ENCODE assay signal across 9 cellular contexts in genomic region chr11:2268911-2269600, GRCh38. TPM values are rescaled to one million over a fixed set of nuclear protein-coding genes. Genes with fewer than 3 reads are reported as not detected.
A peak's percentile ranks its signal among the peaks of the same experiment; 100 is the strongest.
DNase-seq lines count a peak whose midpoint lies in the region; ATAC-seq and TF ChIP-seq lines count a peak whose summit lies in the region.
"Had no signal": no experiment of that assay in that cellular context is flagged by ENCODE, and none has a peak within 500 bp of the region (broad histone marks: within the 10 kb centered on the region; RNA-seq: fewer than 3 reads in every experiment).

No MANE protein-coding gene starts in this region.

- H3F3A ChIP-seq in smooth muscle cell (ENCODE audit: low read depth) = no peaks in the 10 kb centered on the region

- BruUV-seq in OCI-LY7 (replicated peaks; lab: Mats Ljungman, UMichigan) = no TSS peak

- H3K79me2 ChIP-seq in OCI-LY7 (ENCODE audit: insufficient read depth, low read depth, low read length) (no peaks in the 10 kb centered on the region), smooth muscle cell (ENCODE audit: low read depth) (no peaks in the 10 kb centered on the region)

- H2AFZ ChIP-seq in OCI-LY7 (ENCODE audit: low read length) (no peak overlapping the region), smooth muscle cell (ENCODE audit: low read depth) (peak overlapping the region; percentile 75)

- ATAC-seq in GM19023 (IDR thresholded peaks at IDR 0.05; ENCODE audit: unreplicated experiment) (no peak), HG03108 (IDR thresholded peaks at IDR 0.05; ENCODE audit: unreplicated experiment) (no peak)

- H3K9ac ChIP-seq in smooth muscle cell (ENCODE audit: low read depth) = no peak overlapping the region

- no CpG with 5 or more reads among the region's 84 CpGs for WGBS in iPS DF 6.9 (ENCODE audit: insufficient coverage, insufficient read length)
- WGBS in smooth muscle cell (ENCODE audit: low lambda C conversion rate) = under 1% methylated on average over 39 of the region's 84 CpGs

- TF ChIP-seq CTCF in GM06990 (IDR thresholded peaks at IDR 0.05; ENCODE audit: insufficient read depth, low read length, poor library complexity, severe bottlenecking) = no peak
- no peak for TF ChIP-seq CTCF in OCI-LY7 (conservative IDR thresholded peaks at IDR 0.05; ENCODE audit: low read length)
- TF ChIP-seq CTCF in smooth muscle cell (IDR thresholded peaks at IDR 0.05; ENCODE audit: borderline replicate concordance, insufficient read depth, poor library complexity, severe bottlenecking) = no peak

- H4K20me1 ChIP-seq in OCI-LY7 (ENCODE audit: insufficient read depth, low read length) (no peaks in the 10 kb centered on the region), smooth muscle cell (ENCODE audit: low read depth) (no peaks in the 10 kb centered on the region)

- DNase-seq in GM06990 (ENCODE audit: extremely low read depth, insufficient read length) = peak; percentile 47
- DNase-seq in OCI-LY7 (ENCODE audit: low spot score) = no peak
- DNase-seq in activated naive CD4-positive, alpha-beta T cell treated with anti-CD3 and anti-CD28 coated beads, Interleukin-2, amount 50 U/mL, for 16 hours = peak; percentile 90
- no peak for DNase-seq in iPS DF 6.9 (ENCODE audit: low read depth, low spot score)
- no peak for DNase-seq in smooth muscle cell (lab: John Stamatoyannopoulos, UW; ENCODE audit: unreplicated experiment)
- DNase-seq in NCI-H128 (lab: John Stamatoyannopoulos, UW; ENCODE audit: unreplicated experiment) = no peak

- H3K4me1 ChIP-seq in OCI-LY7 (ENCODE audit: insufficient read depth, low read length, poor library complexity, severe bottlenecking) (peaks cover 11% of the 10 kb centered on the region), iPS DF 6.9 (ENCODE audit: control insufficient read depth, insufficient read depth, low read length) (peaks cover 5% of the 10 kb centered on the region), smooth muscle cell (ENCODE audit: low read depth) (peaks cover 4% of the 10 kb centered on the region)

- H3K9me2 ChIP-seq in OCI-LY7 (ENCODE audit: insufficient read depth, low read length) = no peaks in the 10 kb centered on the region

- no peaks in the 10 kb centered on the region for H3K9me3 ChIP-seq in OCI-LY7 (ENCODE audit: low read length)
- no peaks in the 10 kb centered on the region for H3K9me3 ChIP-seq in iPS DF 6.9 (ENCODE audit: control insufficient read depth, insufficient read depth, low read length)
- H3K9me3 ChIP-seq in smooth muscle cell (replicated peaks; ENCODE audit: low read depth) = no peaks in the 10 kb centered on the region

- H3K4me3 ChIP-seq in GM06990 (replicated peaks; ENCODE audit: low read depth, low read length) (0 out of 2 replicates have a peak overlapping the region, but pooled peaks have one; percentile 11), OCI-LY7 (ENCODE audit: low read depth, low read length, poor library complexity, severe bottlenecking) (peak overlapping the region; percentile 40), iPS DF 6.9 (ENCODE audit: low read length) (peak overlapping the region; percentile 44; the same call in 1 of the 2 replicates), smooth muscle cell (peak overlapping the region; percentile 51)

- intact Hi-C loops in OCI-LY7 (cut with micrococcal nuclease; ENCODE audit: unreplicated experiment) = no loop called here

- H3K27ac ChIP-seq in OCI-LY7 (ENCODE audit: low read depth, low read length, poor library complexity, severe bottlenecking) (no peak overlapping the region), iPS DF 6.9 (ENCODE audit: low read length) (no peak overlapping the region), smooth muscle cell (ENCODE audit: low read depth) (no peak overlapping the region)

- H3K4me2 ChIP-seq in OCI-LY7 (ENCODE audit: low read length) = peak overlapping the region; percentile 47; the same call in 1 of the 2 replicates
- H3K4me2 ChIP-seq in smooth muscle cell = peak overlapping the region; percentile 93

- no peaks in the 10 kb centered on the region for H3K36me3 ChIP-seq in GM06990 (ENCODE audit: control insufficient read depth, insufficient read depth, low read length)
- H3K36me3 ChIP-seq in OCI-LY7 (ENCODE audit: insufficient read depth, low read length) = no peaks in the 10 kb centered on the region
- no peaks in the 10 kb centered on the region for H3K36me3 ChIP-seq in iPS DF 6.9 (ENCODE audit: control insufficient read depth, insufficient read depth, low read length)
- no peaks in the 10 kb centered on the region for H3K36me3 ChIP-seq in smooth muscle cell (ENCODE audit: low read depth)

- POLR2A ChIA-PET in OCI-LY7 (lab: Charles Lee) = no interaction called here

- no peaks in the 10 kb centered on the region; the same call in 1 of the 2 replicates for H3K27me3 ChIP-seq in GM06990 (replicated peaks; ENCODE audit: control insufficient read depth, insufficient read depth, low read length)
- peaks cover 40% of the 10 kb centered on the region for H3K27me3 ChIP-seq in iPS DF 6.9 (ENCODE audit: control insufficient read depth, insufficient read depth, low read length)
- H3K27me3 ChIP-seq in smooth muscle cell (ENCODE audit: low read depth) = peaks cover 78% of the 10 kb centered on the region

- CTCF ChIA-PET in OCI-LY7 (lab: Charles Lee; ENCODE audit: unreplicated experiment) = no interaction called here

RNA-seq across cellular contexts. Expression of gene ASCL2, which starts 1.3 kb away (rescaled TPM):
- total RNA-seq in OCI-LY7 (2014; rRNA removed; shearing (Covaris generic)) = not detected in 2 replicates
- not detected in 2 replicates for total RNA-seq in OCI-LY7 (2022)
- 3.0 TPM in 1 of 2 replicates, not detected in the other for total RNA-seq in smooth muscle cell
- polyA plus RNA-seq in smooth muscle cell = 0.33 TPM in 1 of 2 replicates, not detected in the other
- total RNA-seq: M059J had no signal

RNA-seq across cellular contexts. Expression of gene C11orf21, which starts 32.7 kb away (rescaled TPM):
- total RNA-seq in OCI-LY7 (2014; rRNA removed; shearing (Covaris generic)) = 0.47 TPM in 1 of 2 replicates, not detected in the other
- 1.9 and 2.5 TPM in 2 replicates for total RNA-seq in OCI-LY7 (2022)
- not detected in 2 replicates for total RNA-seq in smooth muscle cell
- not detected in 2 replicates for polyA plus RNA-seq in smooth muscle cell
- total RNA-seq: M059J had no signal

RNA-seq across cellular contexts. Expression of gene TSPAN32, which starts 32.8 kb away (rescaled TPM):
- 0.69 and 1.1 TPM in 2 replicates for total RNA-seq in OCI-LY7 (2014; rRNA removed; shearing (Covaris generic))
- total RNA-seq in OCI-LY7 (2022) (1.5 and 2.0 TPM in 2 replicates), smooth muscle cell (not detected in 2 replicates)
- polyA plus RNA-seq in smooth muscle cell = 0.91 TPM in 1 of 2 replicates, not detected in the other

Comparison
In these comparisons a context has a peak if more than half of its experiments do, and no peak if none do; other contexts are left out.
1. DNase-seq: peak in GM06990 (single experiment) and activated naive CD4-positive, alpha-beta T cell treated with anti-CD3 and anti-CD28 coated beads, Interleukin-2, amount 50 U/mL, for 16 hours (single experiment); none in OCI-LY7 (single experiment), iPS DF 6.9 (single experiment), smooth muscle cell (single experiment) and NCI-H128 (single experiment).
2. Peak in every context shown above with its lines, with median percentiles within 50 percentile points of each other: H3K4me3 ChIP-seq.